ENCODE assay signal across 31 cellular contexts in the genomic region with DNA sequence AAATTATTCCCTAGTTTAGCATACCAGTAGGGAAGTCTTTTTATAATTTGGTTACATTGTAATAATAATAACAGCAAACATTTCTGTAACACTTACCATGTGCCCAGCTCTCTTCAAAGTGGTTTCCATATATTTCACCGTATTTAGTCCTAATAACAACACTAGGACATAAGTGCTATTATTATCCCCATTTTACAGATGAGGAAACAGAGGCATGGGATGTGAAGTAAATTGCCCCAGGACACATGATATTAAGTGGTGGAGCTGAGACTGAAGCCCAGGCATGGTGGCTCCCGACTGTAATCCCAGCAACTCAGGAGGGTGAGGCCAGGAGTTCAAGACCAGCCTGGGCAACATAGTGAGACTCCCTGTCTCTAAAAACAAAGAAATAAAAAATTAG.
"Had no signal": no experiment of that assay in that cellular context is flagged by ENCODE, and none has a peak within 500 bp of the region (broad histone marks: within the 10 kb centered on the region; RNA-seq: fewer than 3 reads in every experiment).

No MANE protein-coding gene starts in this region.

- H3K27me3 ChIP-seq: pancreas, right atrium auricular region, spleen, suprapubic skin, testis, tibial artery, transverse colon, upper lobe of right lung, uterus had no signal

- FAIRE-seq: pancreas had no signal

- H3K4me2 ChIP-seq: smooth muscle cell had no signal

- ATAC-seq: naive thymus-derived CD8-positive, alpha-beta T cell; natural killer cell treated with Interleukin-12 subunit alpha and Interleukin-12 subunit beta and Interleukin-15 and Interleukin-18, amount 100 ng/mL, for 72 hours; pancreas; sciatic nerve; stimulated activated memory B cell treated with anti-CD40 and anti-IgM and Interleukin-4, amounts not matched to agents 10 μg/mL and 1 μg/mL and 100 μg/mL, for 72 hours; stimulated activated naive CD8-positive, alpha-beta T cell treated with anti-CD3 and anti-CD28 coated beads, Interleukin-15, amount 100 ng/mL, for 72 hours; stimulated activated naive CD8-positive, alpha-beta T cell treated with anti-CD3 and anti-CD28 coated beads, Interleukin-15, Interleukin-2, amounts not matched to agents 100 U/mL and 50 U/mL, for 24 hours; upper lobe of right lung had no signal

- H3K27ac Mint-ChIP-seq: natural killer cell treated with Interleukin-12 subunit alpha and Interleukin-12 subunit beta and Interleukin-15 and Interleukin-18, amount 100 ng/mL, for 72 hours; stimulated activated memory B cell treated with anti-CD40 and anti-IgM and Interleukin-4, amounts not matched to agents 10 μg/mL and 1 μg/mL and 100 μg/mL, for 72 hours; stimulated activated naive CD8-positive, alpha-beta T cell treated with anti-CD3 and anti-CD28 coated beads, Interleukin-15, amount 100 ng/mL, for 72 hours; type B pancreatic cell had no signal

- H3K4me3 ChIP-seq: pancreas, prostate gland, right atrium auricular region, skin epidermis, smooth muscle cell, spleen, suprapubic skin, testis, tibial artery, transverse colon, upper lobe of right lung, uterus had no signal

- H3K9me3 ChIP-seq: neutrophil, pancreas, prostate gland, right atrium auricular region, spleen, suprapubic skin, testis, tibial artery, transverse colon, upper lobe of right lung, uterus had no signal

- H3K36me3 Mint-ChIP-seq: natural killer cell treated with Interleukin-12 subunit alpha and Interleukin-12 subunit beta and Interleukin-15 and Interleukin-18, amount 100 ng/mL, for 72 hours; type B pancreatic cell had no signal

- H3K4me3 Mint-ChIP-seq: naive thymus-derived CD8-positive, alpha-beta T cell; natural killer cell treated with Interleukin-12 subunit alpha and Interleukin-12 subunit beta and Interleukin-15 and Interleukin-18, amount 100 ng/mL, for 72 hours; nephron progenitor cell; neural crest cell; stimulated activated memory B cell treated with anti-CD40 and anti-IgM and Interleukin-4, amounts not matched to agents 10 μg/mL and 1 μg/mL and 100 μg/mL, for 72 hours; stimulated activated naive CD8-positive, alpha-beta T cell treated with anti-CD3 and anti-CD28 coated beads, Interleukin-15, amount 100 ng/mL, for 72 hours; type B pancreatic cell had no signal

- H3K27ac ChIP-seq: neutrophil, pancreas, prostate gland, right atrium auricular region, skin epidermis, spleen, suprapubic skin, testis, tibial artery, transverse colon, upper lobe of right lung, uterus had no signal

- DNase-seq: naive thymus-derived CD8-positive, alpha-beta T cell; nucleus accumbens; pancreas; retina; stimulated activated CD4-positive, alpha-beta T cell treated with anti-CD3 and anti-CD28 coated beads, Interleukin-12 subunit alpha, Interleukin-12 subunit beta, amount 100 ng/mL, for 4 hours; stimulated activated CD4-positive, alpha-beta T cell treated with anti-CD3 and anti-CD28 coated beads, Interleukin-1b, Interleukin-23, amount 100 ng/mL, for 48 hours; stimulated activated CD4-positive, alpha-beta T cell treated with anti-CD3 and anti-CD28 coated beads, Interleukin-4, amount 100 ng/mL, for 1 hour; stimulated activated CD4-positive, alpha-beta T cell treated with anti-CD3 and anti-CD28 coated beads, Interleukin-4, amount 100 ng/mL, for 4 hours; stimulated activated CD8-positive, alpha-beta memory T cell treated with anti-CD3 and anti-CD28 coated beads, Interleukin-4, amount 100 ng/mL, for 48 hours; stimulated activated naive CD4-positive, alpha-beta T cell; stimulated activated naive CD8-positive, alpha-beta T cell treated with anti-CD3 and anti-CD28 coated beads, Interleukin-15, amount 100 ng/mL, for 72 hours; stimulated activated naive CD8-positive, alpha-beta T cell treated with anti-CD3 and anti-CD28 coated beads, Interleukin-15, Interleukin-2, amounts not matched to agents 100 U/mL and 50 U/mL, for 24 hours; substantia nigra; testis; tibial artery; transverse colon; upper lobe of right lung; uterus had no signal

- H3K36me3 ChIP-seq: neutrophil, uterus had no signal

- H3K4me1 ChIP-seq: pancreas, prostate gland, suprapubic skin, upper lobe of right lung, uterus had no signal

- H3K9me3 Mint-ChIP-seq: naive thymus-derived CD8-positive, alpha-beta T cell; natural killer cell treated with Interleukin-12 subunit alpha and Interleukin-12 subunit beta and Interleukin-15 and Interleukin-18, amount 100 ng/mL, for 72 hours; nephron progenitor cell; neural crest cell; stimulated activated memory B cell treated with anti-CD40 and anti-IgM and Interleukin-4, amounts not matched to agents 10 μg/mL and 1 μg/mL and 100 μg/mL, for 72 hours; stimulated activated naive CD8-positive, alpha-beta T cell treated with anti-CD3 and anti-CD28 coated beads, Interleukin-15, amount 100 ng/mL, for 72 hours; type B pancreatic cell had no signal

- H3K27me3 Mint-ChIP-seq: naive thymus-derived CD8-positive, alpha-beta T cell; natural killer cell treated with Interleukin-12 subunit alpha and Interleukin-12 subunit beta and Interleukin-15 and Interleukin-18, amount 100 ng/mL, for 72 hours; stimulated activated memory B cell treated with anti-CD40 and anti-IgM and Interleukin-4, amounts not matched to agents 10 μg/mL and 1 μg/mL and 100 μg/mL, for 72 hours; stimulated activated naive CD8-positive, alpha-beta T cell treated with anti-CD3 and anti-CD28 coated beads, Interleukin-15, amount 100 ng/mL, for 72 hours; type B pancreatic cell had no signal
